11 cellular contexts compared by ENCODE assay signal in the genomic region with DNA sequence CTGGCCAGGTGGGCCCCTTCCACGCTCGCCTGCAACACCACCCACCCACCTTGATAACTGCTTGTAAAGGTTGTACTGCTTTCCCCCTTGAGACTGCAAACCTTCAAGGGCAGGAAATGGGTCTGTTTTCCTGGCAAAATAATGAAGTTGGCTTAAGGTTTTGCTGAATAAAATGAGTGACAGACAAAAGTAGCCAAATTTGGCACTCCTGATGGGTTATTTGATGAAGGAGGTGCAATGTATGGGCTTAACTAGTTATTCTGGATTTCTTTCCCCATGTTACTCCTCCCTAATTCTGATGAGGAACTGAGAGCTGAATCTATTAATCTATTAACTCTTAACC. TPM values are rescaled to one million over a fixed set of nuclear protein-coding genes. Genes with fewer than 3 reads are reported as not detected.
A peak's percentile ranks its signal among the peaks of the same experiment; 100 is the strongest.
DNase-seq lines count a peak whose midpoint lies in the region; ATAC-seq and TF ChIP-seq lines count a peak whose summit lies in the region.
"Had no signal": no experiment of that assay in that cellular context is flagged by ENCODE, and none has a peak within 500 bp of the region (broad histone marks: within the 10 kb centered on the region; RNA-seq: fewer than 3 reads in every experiment).

No MANE protein-coding gene starts in this region.

- H3K36me3 ChIP-seq in adipocyte (ENCODE audit: control insufficient read depth, insufficient read depth, low read length, severe bottlenecking) (no peaks in the 10 kb centered on the region), kidney epithelial cell (ENCODE audit: control insufficient read depth, insufficient read depth, low read length) (no peaks in the 10 kb centered on the region), thoracic aorta (no peaks in the 10 kb centered on the region)

- H3K27ac ChIP-seq in thoracic aorta, result peak overlapping the region in 1 of 2 donors; percentile 5

- H3K9me3 ChIP-seq in adipocyte (ENCODE audit: control insufficient read depth, low read length) (no peaks in the 10 kb centered on the region), thoracic aorta (no peaks in the 10 kb centered on the region)

- H3K27me3 ChIP-seq in adipocyte (replicated peaks; ENCODE audit: control insufficient read depth, insufficient read depth, low read length) (no peaks in the 10 kb centered on the region), kidney epithelial cell (ENCODE audit: control insufficient read depth, insufficient read depth, low read length) (no peaks in the 10 kb centered on the region), thoracic aorta (replicated peaks; ENCODE audit: insufficient read depth) (no peaks in the 10 kb centered on the region)

- TF ChIP-seq CTCF in kidney epithelial cell (IDR thresholded peaks at IDR 0.05; ENCODE audit: insufficient read depth, low read length, poor library complexity, severe bottlenecking), result no peak
- no peak for TF ChIP-seq CTCF in thoracic aorta (IDR thresholded peaks at IDR 0.05)

- H3K4me3 ChIP-seq in adipocyte (ENCODE audit: low read length) (peak overlapping the region; percentile 79), kidney epithelial cell (ENCODE audit: low read depth, low read length) (peak overlapping the region; percentile 43), thoracic aorta (peak overlapping the region; percentile 70)
- H3K4me3 ChIP-seq: K562 had no signal

- H3K27ac Mint-ChIP-seq in activated T-cell treated with anti-CD3 and anti-CD28 coated beads, Interleukin-2, amount 50 U/mL, for 24 hours, result peak overlapping the region; percentile 52

- H3K9ac ChIP-seq in adipocyte (ENCODE audit: low read length), result no peak overlapping the region

- no peaks in the 10 kb centered on the region for H3K27me3 Mint-ChIP-seq in activated T-cell treated with anti-CD3 and anti-CD28 coated beads, Interleukin-2, amount 50 U/mL, for 24 hours

- H3K9me3 Mint-ChIP-seq in activated T-cell treated with anti-CD3 and anti-CD28 coated beads, Interleukin-2, amount 50 U/mL, for 24 hours, result no peaks in the 10 kb centered on the region

- H3K4me1 ChIP-seq in adipocyte (ENCODE audit: control insufficient read depth, insufficient read depth, low read length) (peaks cover 24% of the 10 kb centered on the region), thoracic aorta (ENCODE audit: control insufficient read depth in 1 of 2, low read depth in 2 of 2) (peaks cover 3 to 25% of the 10 kb centered on the region in 2 donors)

- no peaks in the 10 kb centered on the region for H3K36me3 Mint-ChIP-seq in activated T-cell treated with anti-CD3 and anti-CD28 coated beads, Interleukin-2, amount 50 U/mL, for 24 hours (ENCODE audit: low read depth)

- no peak for ATAC-seq in thoracic aorta (ENCODE audit: insufficient number of reproducible peaks, low FRiP score, low read depth)
- ATAC-seq: K562 had no signal

- DNase-seq in activated T-cell treated with anti-CD3 and anti-CD28 coated beads, Interleukin-2, amount 50 U/mL, for 24 hours, result no peak
- DNase-seq in activated T-cell treated with anti-CD3 and anti-CD28 coated beads for 4 hours, result no peak
- no peak for DNase-seq in adipocyte (ENCODE audit: low read depth)
- DNase-seq in kidney epithelial cell (ENCODE audit: low read depth), result no peak
- DNase-seq in thoracic aorta (ENCODE audit: low spot score), result no peak
- DNase-seq in occipital lobe (lab: John Stamatoyannopoulos, UW), result no peak
- no peak for DNase-seq in GF-D8 (lab: John Stamatoyannopoulos, UW)
- DNase-seq in DMS153 treated with DMSO at 0.1 percent for 48 hours (lab: John Stamatoyannopoulos, UW; ENCODE audit: unreplicated experiment), result no peak

- H3K4me3 Mint-ChIP-seq in activated T-cell treated with anti-CD3 and anti-CD28 coated beads, Interleukin-2, amount 50 U/mL, for 24 hours, result peak overlapping the region; percentile 64

- peaks cover 30% of the 10 kb centered on the region for H3K4me1 Mint-ChIP-seq in activated T-cell treated with anti-CD3 and anti-CD28 coated beads, Interleukin-2, amount 50 U/mL, for 24 hours (ENCODE audit: low read depth)

RNA-seq across cellular contexts. Expression of a gene that starts 14.6 kb away (rescaled TPM):
- total RNA-seq in kidney epithelial cell (26.7 and 38.2 TPM in 2 replicates), thoracic aorta (10 to 100 TPM; 17.5 to 29.3 TPM), occipital lobe (28.1 TPM)

RNA-seq across cellular contexts. Expression of a gene that starts 25.5 kb away (rescaled TPM):
- 0.48 and 0.92 TPM in 2 replicates for total RNA-seq in kidney epithelial cell
- not detected for total RNA-seq in thoracic aorta
- total RNA-seq in occipital lobe, result not detected
- total RNA-seq: K562, pulmonary artery endothelial cell, SK-MEL-5 had no signal
